Comparison of ENCODE assay signal across 28 cellular contexts in the genomic region with DNA sequence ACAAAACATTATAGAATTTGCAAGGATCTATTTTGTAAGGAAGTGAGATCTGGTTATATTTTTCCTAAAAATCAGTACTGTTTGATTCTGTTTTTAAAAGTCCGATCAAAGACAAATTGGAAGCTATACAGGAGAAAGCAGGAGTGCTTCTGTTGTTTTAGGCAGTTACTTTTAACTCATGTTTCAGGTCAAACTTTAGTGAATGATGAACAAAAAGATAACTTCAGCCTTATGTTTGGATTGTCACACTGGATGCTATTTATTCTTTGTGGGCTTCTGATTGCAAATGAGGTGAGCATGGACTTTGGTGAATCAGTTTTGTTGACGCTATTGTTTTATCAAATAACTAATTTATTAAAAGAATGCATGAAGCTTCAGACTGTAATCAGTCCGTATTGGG.
"Had no signal": no experiment of that assay in that cellular context is flagged by ENCODE, and none has a peak within 500 bp of the region (broad histone marks: within the 10 kb centered on the region; RNA-seq: fewer than 3 reads in every experiment).

No MANE protein-coding gene starts in this region.

- H3K4me3 ChIP-seq: colonic mucosa, coronary artery, dorsolateral prefrontal cortex, esophagus muscularis mucosa, esophagus squamous epithelium, gastrocnemius medialis, gastroesophageal sphincter, heart left ventricle, heart right ventricle had no signal

- H3K27me3 ChIP-seq: colonic mucosa, dorsolateral prefrontal cortex, esophagus muscularis mucosa, esophagus squamous epithelium, foreskin keratinocyte, gastrocnemius medialis, gastroesophageal sphincter, heart left ventricle, heart right ventricle had no signal

- DNase-seq: colonic mucosa; cortex of kidney; dermis blood vessel endothelial cell; dorsolateral prefrontal cortex; effector CD4-positive, alpha-beta T cell; effector CD8-positive, alpha-beta T cell; effector memory CD4-positive, alpha-beta T cell; effector memory CD8-positive, alpha-beta T cell; endodermal cell; erythroblast; esophagus squamous epithelium; foreskin fibroblast; foreskin keratinocyte; foreskin melanocyte; gastrocnemius medialis; glutamatergic neuron; head of caudate nucleus; heart left ventricle; heart right ventricle had no signal

- H3K9me3 ChIP-seq: colonic mucosa, esophagus muscularis mucosa, esophagus squamous epithelium, gastrocnemius medialis, gastroesophageal sphincter, heart left ventricle, heart right ventricle had no signal

- H3K4me1 ChIP-seq: colonic mucosa, esophagus muscularis mucosa, esophagus squamous epithelium, foreskin keratinocyte, gastrocnemius medialis, gastroesophageal sphincter, heart left ventricle, heart right ventricle had no signal

- H3K27ac ChIP-seq: colonic mucosa, coronary artery, dorsolateral prefrontal cortex, epithelial cell of prostate, esophagus muscularis mucosa, esophagus squamous epithelium, foreskin keratinocyte, gastrocnemius medialis, gastroesophageal sphincter, heart left ventricle, heart right ventricle had no signal

- ATAC-seq: effector memory CD8-positive, alpha-beta T cell; esophagus mucosa; foreskin keratinocyte; gastrocnemius medialis; gastroesophageal sphincter; heart left ventricle; heart right ventricle had no signal

- FAIRE-seq: colon, endometrium, endothelial cell of umbilical vein, frontal cortex had no signal

- H3K36me3 ChIP-seq: colonic mucosa, esophagus muscularis mucosa, esophagus squamous epithelium, gastrocnemius medialis, gastroesophageal sphincter, heart left ventricle, heart right ventricle had no signal
